In genomic region chr4:145473203-145473602, GRCh38 we compare ENCODE assay signal across 22 cellular contexts. TPM values are rescaled to one million over a fixed set of nuclear protein-coding genes. Genes with fewer than 3 reads are reported as not detected.
A peak's percentile ranks its signal among the peaks of the same experiment; 100 is the strongest.
DNase-seq lines count a peak whose midpoint lies in the region; ATAC-seq and TF ChIP-seq lines count a peak whose summit lies in the region.
"Had no signal": no experiment of that assay in that cellular context is flagged by ENCODE, and none has a peak within 500 bp of the region (broad histone marks: within the 10 kb centered on the region; RNA-seq: fewer than 3 reads in every experiment).

No MANE protein-coding gene starts in this region.

- peaks cover 35% of the 10 kb centered on the region for H3K9me3 Mint-ChIP-seq in endodermal cell

- DNase-seq in endodermal cell (no peak), HEK293T (ENCODE audit: extremely low spot score) (no peak), substantia nigra (lab: John Stamatoyannopoulos, UW) (no peak)
- DNase-seq: 8988T; ACHN; AML-193; BE2C; C1 segment of cervical spinal cord; Calu3; CD4-positive, alpha-beta memory T cell; COR-L47; DMS79; EL; GF-D8; GM23248; H7; HCEC 1CT; HFFc6 had no signal

- 70 to 78% methylated on average over 2 to 4 of the region's 4 CpGs for WGBS in endodermal cell (ENCODE audit: insufficient coverage in 1 of 2, insufficient read length in 1 of 2), 2 experiments

- H3K4me1 ChIP-seq in BLaER1 (no peaks in the 10 kb centered on the region), HEK293 (ENCODE audit: control insufficient read depth, insufficient read depth, low read length) (no peaks in the 10 kb centered on the region), endodermal cell (ENCODE audit: control insufficient read depth, insufficient read depth, low read length) (no peaks in the 10 kb centered on the region)
- H3K4me1 ChIP-seq: A549, BE2C had no signal

- CTCF ChIA-PET in HEK293 (lab: Yijun Ruan, JAX): no interaction called here
- CTCF ChIA-PET in HEK293T (lab: Yijun Ruan, JAX): no interaction called here

- H3K27me3 Mint-ChIP-seq in endodermal cell (ENCODE audit: insufficient read depth): peaks cover 3% of the 10 kb centered on the region

- no peak for TF ChIP-seq CTCF in HEK293 (tag by site-specific recombination; IDR thresholded peaks at IDR 0.05)
- no peak for TF ChIP-seq CTCF in endodermal cell (conservative IDR thresholded peaks at IDR 0.05)

- H3K4me2 ChIP-seq in BLaER1: no peak overlapping the region
- H3K4me2 ChIP-seq: A549 had no signal

- H3K27ac ChIP-seq in BLaER1 (no peak overlapping the region), HEK293 (ENCODE audit: extremely low read depth, low read depth, low read length) (no peak overlapping the region), endodermal cell (ENCODE audit: low read depth, low read length) (no peak overlapping the region), substantia nigra (ENCODE audit: low read depth, low read length, poor library complexity, severe bottlenecking) (no peak overlapping the region)
- H3K27ac ChIP-seq: A549, GM23248 had no signal

- peaks cover 9% of the 10 kb centered on the region for H3K36me3 Mint-ChIP-seq in endodermal cell (ENCODE audit: low read depth)
- H3K36me3 Mint-ChIP-seq: CD4-positive, alpha-beta memory T cell had no signal

- no peak for ATAC-seq in GM21528 (IDR thresholded peaks at IDR 0.05; ENCODE audit: low FRiP score, unreplicated experiment)
- ATAC-seq: A549 had no signal

- POLR2A ChIA-PET in HEK293 (lab: Yijun Ruan, JAX) (no interaction called here), HEK293T (lab: Yijun Ruan, JAX) (no interaction called here)

- no peaks in the 10 kb centered on the region for H4K20me1 ChIP-seq in BLaER1

- H3K9ac ChIP-seq in BLaER1 (no peak overlapping the region), endodermal cell (ENCODE audit: extremely low read depth, low read length, poor library complexity, severe bottlenecking) (no peak overlapping the region)
- H3K9ac ChIP-seq: GM23248 had no signal

- H3K4me3 ChIP-seq in BLaER1 (0 out of 2 replicates have a peak overlapping the region, but pooled peaks have one; percentile 36), HEK293 (ENCODE audit: low read depth, low read length) (no peak overlapping the region), endodermal cell (ENCODE audit: low read length) (peak overlapping the region; percentile 35)
- H3K4me3 ChIP-seq: A549, GM23248 had no signal

- H3K36me3 ChIP-seq in BLaER1 (peaks cover 7% of the 10 kb centered on the region; the same call in 1 of the 2 replicates), HEK293 (ENCODE audit: control insufficient read depth in 2 of 2, insufficient read depth in 1 of 2, low read length in 2 of 2) (no peaks in the 10 kb centered on the region), endodermal cell (ENCODE audit: control insufficient read depth, insufficient read depth, low read length) (no peaks in the 10 kb centered on the region)
- H3K36me3 ChIP-seq: BE2C had no signal

- H3K9me3 ChIP-seq in BLaER1 (peaks cover 39% of the 10 kb centered on the region), HEK293 (ENCODE audit: control insufficient read depth, insufficient read depth, low read depth, low read length) (no peaks in the 10 kb centered on the region), endodermal cell (ENCODE audit: control insufficient read depth, low read length) (peaks cover 20% of the 10 kb centered on the region)
- H3K9me3 ChIP-seq: BE2C had no signal

- no peak overlapping the region for H3K27ac Mint-ChIP-seq in endodermal cell
- H3K27ac Mint-ChIP-seq: CD4-positive, alpha-beta memory T cell; HFFc6 had no signal

- H3K4me1 Mint-ChIP-seq in endodermal cell: no peaks in the 10 kb centered on the region
- H3K4me1 Mint-ChIP-seq: CD4-positive, alpha-beta memory T cell had no signal

- H3K27me3 ChIP-seq in BLaER1: no peaks in the 10 kb centered on the region
- no peaks in the 10 kb centered on the region for H3K27me3 ChIP-seq in endodermal cell (ENCODE audit: control insufficient read depth, insufficient read depth, low read length, poor library complexity, severe bottlenecking)
- H3K27me3 ChIP-seq: BE2C had no signal

- H3K4me3 Mint-ChIP-seq in endodermal cell: no peak overlapping the region
- H3K4me3 Mint-ChIP-seq: CD4-positive, alpha-beta memory T cell; HFFc6 had no signal

TF ChIP-seq in HEK293, 187 proteins besides CTCF, POLR2A, EP300 and RAD21:
- TF ChIP-seq SALL2 (tag by site-specific recombination; IDR thresholded peaks at IDR 0.05; ENCODE audit: borderline replicate concordance) (no peak), ZNF280C (tag by site-specific recombination; IDR thresholded peaks at IDR 0.05) (no peak), SETDB1 (IDR thresholded peaks at IDR 0.05; ENCODE audit: insufficient read length, low read length) (peak; percentile 83), ZNF292 (tag by site-specific recombination; IDR thresholded peaks at IDR 0.05; ENCODE audit: borderline replicate concordance, low read depth) (no peak), KLF16 (tag by site-specific recombination; IDR thresholded peaks at IDR 0.05) (no peak), SP7 (tag by site-specific recombination; IDR thresholded peaks at IDR 0.05) (no peak), TRIM28 (IDR thresholded peaks at IDR 0.05; ENCODE audit: borderline replicate concordance, low read length) (peak; percentile 59; the same call in 1 of the 2 replicates)

TF ChIP-seq in HEK293T, 16 proteins besides CTCF, POLR2A, EP300 and RAD21:
- TF ChIP-seq LEF1 (IDR thresholded peaks at IDR 0.05; ENCODE audit: borderline replicate concordance) (no peak), FOXM1 (IDR thresholded peaks at IDR 0.05; ENCODE audit: borderline replicate concordance) (no peak), TARDBP (IDR thresholded peaks at IDR 0.05) (no peak), BHLHE40 (IDR thresholded peaks at IDR 0.05; ENCODE audit: borderline replicate concordance) (no peak), ARNT (IDR thresholded peaks at IDR 0.05) (no peak), HDGF (IDR thresholded peaks at IDR 0.05; ENCODE audit: borderline replicate concordance) (no peak), PKNOX1 (IDR thresholded peaks at IDR 0.05) (no peak), SP1 (IDR thresholded peaks at IDR 0.05) (no peak), NFRKB (IDR thresholded peaks at IDR 0.05) (no peak)
TF ChIP-seq in HEK293T: peak in this region for 0.

RNA-seq across cellular contexts. Expression of gene SMAD1, which starts 8.4 kb away (rescaled TPM):
- 10 to 100 TPM; 25.1 to 28.3 TPM for total RNA-seq in endodermal cell
- polyA plus RNA-seq in endodermal cell (2013, experiment 1 of 2): 21.6 TPM
- 20.6 TPM for polyA plus RNA-seq in endodermal cell (2013, experiment 2 of 2)
